Comparison of ENCODE assay signal across 8 cellular contexts in the genomic region with DNA sequence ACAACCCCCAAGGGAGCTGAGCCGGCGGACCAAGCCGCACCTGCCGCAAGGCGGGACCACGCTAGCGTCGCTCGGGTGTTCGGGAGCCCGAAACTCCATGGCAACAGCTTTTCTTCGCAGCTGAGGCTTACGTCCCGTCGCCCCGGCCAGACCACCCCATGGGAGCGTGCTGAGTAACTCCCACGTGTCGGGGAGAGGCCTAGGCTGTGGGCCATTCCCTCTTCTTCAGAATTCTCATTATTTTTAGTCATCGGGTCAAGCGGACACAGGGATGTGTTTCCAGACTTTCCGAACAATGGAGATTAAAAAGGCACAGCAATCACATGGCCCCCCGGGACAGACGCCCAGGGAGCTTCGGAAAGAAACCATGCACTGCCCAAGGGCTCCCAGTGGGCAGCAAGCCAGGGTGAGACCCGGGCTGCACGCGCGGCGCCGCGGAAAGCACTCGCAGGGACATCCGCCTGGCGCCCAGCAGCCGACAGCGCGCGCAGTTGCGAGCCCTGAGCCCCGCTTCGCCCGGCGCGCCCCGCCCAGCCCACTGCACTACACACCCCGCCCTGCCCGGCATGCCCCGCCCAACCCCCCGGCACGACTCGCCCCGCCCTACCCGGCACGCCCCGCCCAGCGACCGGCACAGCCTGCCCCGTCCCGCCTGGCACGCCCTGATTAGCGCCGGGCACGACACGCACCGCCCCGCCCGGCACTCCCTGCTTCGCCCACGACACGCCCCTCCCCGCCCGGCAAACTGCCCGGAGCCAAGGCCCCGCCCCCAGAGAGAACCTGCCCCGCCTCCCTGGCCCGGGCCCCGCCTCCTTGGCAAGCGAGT. TPM values are rescaled to one million over a fixed set of nuclear protein-coding genes. Genes with fewer than 3 reads are reported as not detected.
DNase-seq lines count a peak whose midpoint lies in the region; ATAC-seq lines count a peak whose summit lies in the region.

No MANE protein-coding gene starts in this region.

- DNase-seq in AG20443 (ENCODE audit: low spot score) (peak; percentile 100), NCI-H345 treated with DMSO at 0.1 percent for 48 hours (lab: John Stamatoyannopoulos, UW; ENCODE audit: unreplicated experiment) (peak; percentile 91), cerebellum (ENCODE audit: low spot score) (peak; percentile 94), kidney glomerular epithelial cell (lab: John Stamatoyannopoulos, UW) (peak; percentile 79)
- peak; percentile 98 to 99 for DNase-seq in stimulated activated CD4-positive, alpha-beta T cell treated with anti-CD3 and anti-CD28 coated beads, Interleukin-15, amount 100 ng/mL, for 48 hours (ENCODE audit: low read depth in 2 of 2)

- ATAC-seq in GM19035 (IDR thresholded peaks at IDR 0.05; ENCODE audit: unreplicated experiment) (peak; percentile 86), HG03342 (IDR thresholded peaks at IDR 0.05; ENCODE audit: unreplicated experiment) (peak; percentile 88)
- peak; percentile 91 to 94 for ATAC-seq in activated CD4-positive, CD25-positive, alpha-beta regulatory T cell treated with anti-CD3 and anti-CD28 coated beads, Interleukin-2, amount 50 U/mL, for 24 hours

RNA-seq across cellular contexts. Expression of a gene that starts 0.4 kb away (rescaled TPM):
- total RNA-seq in cerebellum: 2.4 TPM

RNA-seq across cellular contexts. Expression of a gene that starts 28.2 kb away (rescaled TPM):
- total RNA-seq in cerebellum: 24.3 TPM

RNA-seq across cellular contexts. Expression of a gene that starts 28.4 kb away (rescaled TPM):
- total RNA-seq in cerebellum: 49.8 TPM

Comparison
In these comparisons a context has a peak if more than half of its experiments do, and no peak if none do; other contexts are left out.
1. Peak in every context shown above with its lines: DNase-seq and ATAC-seq.